2 cellular contexts compared by ENCODE assay signal in the genomic region with DNA sequence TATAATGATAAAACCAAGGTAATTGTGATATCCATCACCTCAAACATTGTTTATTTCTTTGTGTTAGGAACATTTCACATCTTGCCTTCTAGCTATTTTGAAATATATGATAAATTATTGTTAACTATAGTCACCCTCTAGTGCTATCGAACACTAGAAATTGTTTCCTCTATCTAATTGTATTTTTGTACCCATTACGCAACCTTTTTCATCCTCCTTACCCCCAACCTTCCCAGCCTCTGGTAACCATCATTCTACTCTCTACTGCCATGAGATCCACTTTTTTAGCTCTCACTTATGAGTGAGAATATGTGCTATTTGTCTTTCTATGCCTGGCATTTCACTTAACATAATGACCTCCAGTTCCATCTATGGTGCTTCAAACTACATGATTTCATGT.
TF ChIP-seq lines count a peak whose summit lies in the region.

No MANE protein-coding gene starts in this region.

TF ChIP-seq in IMR-90, 13 proteins besides CTCF, POLR2A, EP300 and RAD21:
- TF ChIP-seq NFE2L2 (IDR thresholded peaks at IDR 0.05; ENCODE audit: low read depth, low read length) (no peak), RFX5 (IDR thresholded peaks at IDR 0.05; ENCODE audit: low read depth, low read length) (no peak), SMC3 (IDR thresholded peaks at IDR 0.05; ENCODE audit: low read depth, low read length) (no peak), CHD1 (IDR thresholded peaks at IDR 0.05; ENCODE audit: low read depth, low read length) (no peak), CEBPB (IDR thresholded peaks at IDR 0.05; ENCODE audit: low read depth, low read length) (peak; percentile 72)

TF ChIP-seq in K562, 482 proteins besides CTCF, POLR2A, EP300 and RAD21:
- TF ChIP-seq SMC3 (conservative IDR thresholded peaks at IDR 0.05; ENCODE audit: insufficient read depth, low read depth, low read length) (no peak), CEBPG (CRISPR knock-in tag; IDR thresholded peaks at IDR 0.05) (no peak), CEBPG (tag; conservative IDR thresholded peaks at IDR 0.05 in 1 of 2, IDR thresholded peaks at IDR 0.05 in 1 of 2) (peak; percentile 18 to 76; a peak in 3 of 4 replicates), CEBPB (tag; IDR thresholded peaks at IDR 0.05) (peak; percentile 82)
